12 cellular contexts compared by ENCODE assay signal in the genomic region with DNA sequence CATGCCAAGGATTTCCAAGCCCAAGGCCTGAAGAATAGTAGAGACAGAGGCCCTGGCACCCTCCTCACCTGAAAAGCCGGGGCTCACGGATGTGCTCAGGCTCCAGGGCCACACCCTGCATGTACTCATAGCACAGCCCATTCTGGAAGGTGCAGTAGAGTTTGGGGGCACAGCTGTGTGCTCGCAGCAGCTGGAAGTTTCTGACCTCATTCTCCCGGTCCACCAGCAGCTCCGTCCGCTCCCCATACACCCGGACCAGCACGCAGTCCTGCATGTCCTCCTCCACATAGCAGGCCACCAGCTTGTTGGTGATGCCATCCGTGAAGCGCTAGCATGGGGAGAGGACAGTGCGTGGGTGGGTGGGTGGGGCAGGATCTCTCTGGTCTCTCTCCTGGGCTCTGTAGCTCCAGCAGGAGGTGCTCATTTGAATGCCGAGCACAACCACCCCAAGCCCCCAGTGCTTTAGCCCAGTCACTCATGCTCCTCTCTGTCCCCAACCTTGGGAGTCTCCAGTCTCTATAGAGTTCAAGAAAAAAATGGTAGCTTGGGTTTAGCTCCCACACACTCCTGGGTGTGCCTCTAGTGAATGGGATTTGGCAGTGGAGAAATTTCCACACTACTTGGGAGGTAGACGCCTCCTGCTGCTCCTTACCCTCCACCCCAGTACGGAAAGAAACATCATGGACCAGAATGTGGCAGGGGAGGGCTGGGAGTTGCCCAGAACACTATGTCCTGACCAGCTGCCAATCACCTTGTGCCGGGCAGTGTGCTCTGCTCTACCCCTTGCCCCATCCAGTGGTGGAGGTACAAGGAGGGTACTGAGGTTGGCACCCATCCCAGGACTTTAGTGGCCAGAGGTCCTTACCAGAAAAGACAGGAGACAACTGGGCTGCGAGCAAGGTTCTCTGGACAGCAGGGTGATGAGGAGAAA. TPM values are rescaled to one million over a fixed set of nuclear protein-coding genes. Genes with fewer than 3 reads are reported as not detected.
A peak's percentile ranks its signal among the peaks of the same experiment; 100 is the strongest.
DNase-seq lines count a peak whose midpoint lies in the region; ATAC-seq and TF ChIP-seq lines count a peak whose summit lies in the region.
"Had no signal": no experiment of that assay in that cellular context is flagged by ENCODE, and none has a peak within 500 bp of the region (broad histone marks: within the 10 kb centered on the region; RNA-seq: fewer than 3 reads in every experiment).

No MANE protein-coding gene starts in this region.

- no peak overlapping the region for H3K4me2 ChIP-seq in parathyroid adenoma (ENCODE audit: low read length)

- H3K27me3 ChIP-seq in CD8-positive, alpha-beta memory T cell (ENCODE audit: insufficient read depth, low read length, poor library complexity, severe bottlenecking): peaks cover 4% of the 10 kb centered on the region
- H3K27me3 ChIP-seq in left ventricle myocardium inferior (ENCODE audit: low read depth) (peaks cover 10% of the 10 kb centered on the region), parathyroid adenoma (ENCODE audit: control insufficient read depth, insufficient read depth, low read length) (no peaks in the 10 kb centered on the region), SJCRH30 (no peaks in the 10 kb centered on the region)

- no peaks in the 10 kb centered on the region for H3K9me3 ChIP-seq in CD8-positive, alpha-beta memory T cell (ENCODE audit: low read length)
- H3K9me3 ChIP-seq in T-helper 17 cell (ENCODE audit: control insufficient read depth, low read length, poor library complexity, severe bottlenecking) (no peaks in the 10 kb centered on the region), left ventricle myocardium inferior (replicated peaks) (no peaks in the 10 kb centered on the region), parathyroid adenoma (ENCODE audit: control insufficient read depth, low read length) (no peaks in the 10 kb centered on the region), SJCRH30 (replicated peaks) (no peaks in the 10 kb centered on the region)

- H3K36me3 Mint-ChIP-seq in CD8-positive, alpha-beta memory T cell: no peaks in the 10 kb centered on the region
- H3K36me3 Mint-ChIP-seq in T-helper 17 cell (ENCODE audit: low read depth): no peaks in the 10 kb centered on the region

- no peaks in the 10 kb centered on the region for H3K36me3 ChIP-seq in CD8-positive, alpha-beta memory T cell (ENCODE audit: insufficient read depth, low read length)
- no peaks in the 10 kb centered on the region for H3K36me3 ChIP-seq in left ventricle myocardium inferior
- H3K36me3 ChIP-seq in parathyroid adenoma (ENCODE audit: control insufficient read depth, insufficient read depth, low read length): no peaks in the 10 kb centered on the region
- H3K36me3 ChIP-seq in SJCRH30: no peaks in the 10 kb centered on the region

- H3K79me2 ChIP-seq in parathyroid adenoma: no peaks in the 10 kb centered on the region

- ATAC-seq in T-helper 17 cell (no peak), GM21528 (IDR thresholded peaks at IDR 0.05; ENCODE audit: low FRiP score, unreplicated experiment) (no peak), HG02973 (IDR thresholded peaks at IDR 0.05; ENCODE audit: unreplicated experiment) (no peak)

- peaks cover 5 to 14% (median 8%) of the 10 kb centered on the region in 3 donors for H3K4me1 Mint-ChIP-seq in CD8-positive, alpha-beta memory T cell
- peaks cover 10% of the 10 kb centered on the region for H3K4me1 Mint-ChIP-seq in T-helper 17 cell

- H3K9me3 Mint-ChIP-seq in CD8-positive, alpha-beta memory T cell: no peaks in the 10 kb centered on the region

- peaks cover 2 to 5% of the 10 kb centered on the region in 2 donors for H3K27me3 Mint-ChIP-seq in CD8-positive, alpha-beta memory T cell
- H3K27me3 Mint-ChIP-seq in T-helper 17 cell: peaks cover under 1% of the 10 kb centered on the region

- H2AFZ ChIP-seq in parathyroid adenoma: no peak overlapping the region

- TF ChIP-seq CTCF in left ventricle myocardium inferior (IDR thresholded peaks at IDR 0.05; ENCODE audit: borderline replicate concordance): no peak
- no peak for TF ChIP-seq CTCF in parathyroid adenoma (IDR thresholded peaks at IDR 0.05)

- H3K27ac ChIP-seq in CD8-positive, alpha-beta memory T cell (ENCODE audit: low read depth, low read length): no peak overlapping the region
- H3K27ac ChIP-seq in left ventricle myocardium inferior (replicated peaks) (peak overlapping the region; percentile 74), parathyroid adenoma (peak overlapping the region; percentile 53), SJCRH30 (no peak overlapping the region)

- no peak overlapping the region for H3K9ac ChIP-seq in parathyroid adenoma

- peaks cover 9% of the 10 kb centered on the region for H3K4me1 ChIP-seq in CD8-positive, alpha-beta memory T cell (ENCODE audit: insufficient read depth, low read length)
- peaks cover 25% of the 10 kb centered on the region for H3K4me1 ChIP-seq in left ventricle myocardium inferior
- peaks cover 11% of the 10 kb centered on the region for H3K4me1 ChIP-seq in parathyroid adenoma
- H3K4me1 ChIP-seq in SJCRH30: no peaks in the 10 kb centered on the region; the same call in 1 of the 2 replicates

- CTCF ChIA-PET in CD8-positive, alpha-beta memory T cell (lab: Charles Lee): interaction anchor here (1.0 to 2.1 kb wide), 4 partner anchors 9 to 290 kb away, joined by 4 to 7 read pairs (median 4); no protein-coding TSS in a partner anchor

- in situ Hi-C loops in KBM-7 (cut with MboI; ENCODE audit: low pct_unique_long_range_greater_than_20kb, low sequenced_read_pairs): loop anchor here (25.0 kb wide), 1 partner anchor 212 kb away; a partner anchor contains a TSS

- intact Hi-C loops in left ventricle myocardium inferior (cut with micrococcal nuclease): no loop called here

- DNase-seq in CD8-positive, alpha-beta memory T cell: peak in 1 of 5 donors; percentile 41
- DNase-seq in T-helper 17 cell (no peak), left ventricle myocardium inferior (no peak), KBM-7 (no peak), SJCRH30 (no peak)
- DNase-seq: COR-L47; NK-92 treated with Interleukin-12 subunit alpha and Interleukin-12 subunit beta, amount 100 ng/mL, for 24 hours; T-helper 9 cell had no signal

- POLR2A ChIA-PET in CD8-positive, alpha-beta memory T cell (lab: Charles Lee): no interaction called here

- no peak overlapping the region for H3K4me3 ChIP-seq in CD8-positive, alpha-beta memory T cell (ENCODE audit: low read length)
- peak overlapping the region; percentile 86 for H3K4me3 ChIP-seq in left ventricle myocardium inferior
- no peak overlapping the region for H3K4me3 ChIP-seq in parathyroid adenoma (ENCODE audit: low read depth, low read length)
- no peak overlapping the region for H3K4me3 ChIP-seq in SJCRH30

- H3K4me3 Mint-ChIP-seq in CD8-positive, alpha-beta memory T cell: peak overlapping the region; percentile 63 to 90 (median 78)
- H3K4me3 Mint-ChIP-seq in T-helper 17 cell: peak overlapping the region; percentile 86

- H3K27ac Mint-ChIP-seq in CD8-positive, alpha-beta memory T cell: peak overlapping the region in 7 of 8 donors; percentile 6 to 89 (median 70)
- H3K27ac Mint-ChIP-seq in T-helper 17 cell: peak overlapping the region; percentile 78

RNA-seq across cellular contexts. Expression of a gene that starts 1.9 kb away (rescaled TPM):
- total RNA-seq in CD8-positive, alpha-beta memory T cell: 1 to 10 TPM in 1 of 2 experiments, under 1 TPM in 1; 0.91 to 1.1 TPM
- polyA plus RNA-seq in CD8-positive, alpha-beta memory T cell: 6.1 TPM
- total RNA-seq in T-helper 17 cell (10 to 100 TPM in 1 of 2 donors, 1 to 10 TPM in 1; 8.9 to 12.7 TPM), left ventricle myocardium inferior (4.4 TPM)
- total RNA-seq in SJCRH30 (2014; rRNA removed; shearing (Covaris generic)): 9.4 and 10.8 TPM in 2 replicates

RNA-seq across cellular contexts. Expression of a gene that starts 16.2 kb away (rescaled TPM):
- not detected for total RNA-seq in CD8-positive, alpha-beta memory T cell
- not detected for polyA plus RNA-seq in CD8-positive, alpha-beta memory T cell
- total RNA-seq in T-helper 17 cell: not detected
- total RNA-seq in left ventricle myocardium inferior: not detected
- total RNA-seq in SJCRH30 (2014; rRNA removed; shearing (Covaris generic)): not detected in 2 replicates

RNA-seq across cellular contexts. Expression of a gene that starts 46.4 kb away (rescaled TPM):
- total RNA-seq in CD8-positive, alpha-beta memory T cell: not detected
- polyA plus RNA-seq in CD8-positive, alpha-beta memory T cell: not detected
- total RNA-seq in T-helper 17 cell (under 1 TPM in 1 of 2 donors, not detected in 1; 0.50 TPM), left ventricle myocardium inferior (not detected)
- total RNA-seq in SJCRH30 (2014; rRNA removed; shearing (Covaris generic)): not detected in 2 replicates
- total RNA-seq: glomerular endothelial cell had no signal

Comparison
In these comparisons a context has a peak if more than half of its experiments do, and no peak if none do; other contexts are left out.
1. H3K27ac ChIP-seq: peak in left ventricle myocardium inferior (single experiment) and parathyroid adenoma (single experiment); none in CD8-positive, alpha-beta memory T cell (single experiment) and SJCRH30 (single experiment).